Comparison of ENCODE assay signal across 15 cellular contexts in genomic region chr1:211813590-211813989, GRCh38. TPM values are rescaled to one million over a fixed set of nuclear protein-coding genes. Genes with fewer than 3 reads are reported as not detected.
DNase-seq lines count a peak whose midpoint lies in the region; ATAC-seq, FAIRE-seq and TF ChIP-seq lines count a peak whose summit lies in the region.
"Had no signal": no experiment of that assay in that cellular context is flagged by ENCODE, and none has a peak within 500 bp of the region (broad histone marks: within the 10 kb centered on the region; RNA-seq: fewer than 3 reads in every experiment).

No MANE protein-coding gene starts in this region.

- DNase-seq in AG20443 (ENCODE audit: low spot score) (peak; percentile 11), NCI-H226 (peak; percentile 79), epithelial cell of proximal tubule (ENCODE audit: low read depth) (peak; percentile 39), midbrain (lab: John Stamatoyannopoulos, UW) (peak; percentile 27), KBM-7 (no peak), GM12891 (ENCODE audit: insufficient read length, low spot score) (no peak)
- no peak for DNase-seq in effector CD4-positive, alpha-beta T cell
- DNase-seq: activated CD8-positive, alpha-beta T cell treated with anti-CD3 and anti-CD28 coated beads for 36 hours; activated naive CD4-positive, alpha-beta T cell treated with Interleukin-2 at 50 U/mL for 16 hours; mesendoderm; NCI-H2081; stimulated activated CD4-positive, alpha-beta T cell treated with anti-CD3 and anti-CD28 coated beads, Interleukin-4, amount 100 ng/mL, for 1 hour had no signal

- no peak for ATAC-seq in GM21423 (IDR thresholded peaks at IDR 0.05; ENCODE audit: unreplicated experiment)
- ATAC-seq: activated CD8-positive, alpha-beta T cell treated with anti-CD3 and anti-CD28 coated beads for 36 hours had no signal

- TF ChIP-seq CTCF in epithelial cell of proximal tubule (conservative IDR thresholded peaks at IDR 0.05; ENCODE audit: low read depth, low read length), result no peak

- no peak for TF ChIP-seq POLR2A in GM12891 (IDR thresholded peaks at IDR 0.05; ENCODE audit: low read depth, low read length)

- in situ Hi-C loops in KBM-7 (cut with MboI; ENCODE audit: low pct_unique_long_range_greater_than_20kb, low sequenced_read_pairs), result no loop called here

- H3K4me3 ChIP-seq in epithelial cell of proximal tubule (ENCODE audit: low read depth, low read length), result no peak overlapping the region
- H3K4me3 ChIP-seq: BLaER1 treated with 17β-estradiol and CSF1 and Interleukin-3, amounts not matched to agents 10 nM and 100 nM; PC-9 had no signal

- no peak for FAIRE-seq in GM12891 (lab: Jason Lieb, UNC)

TF ChIP-seq in GM12891, 5 proteins besides CTCF, POLR2A, EP300 and RAD21:
- TF ChIP-seq POU2F2 (IDR thresholded peaks at IDR 0.05; ENCODE audit: low read depth, low read length) (no peak), POLR2AphosphoS5 (IDR thresholded peaks at IDR 0.05; ENCODE audit: low read depth, low read length) (no peak), TAF1 (IDR thresholded peaks at IDR 0.05; ENCODE audit: low read depth, low read length) (no peak), SPI1 (IDR thresholded peaks at IDR 0.05; ENCODE audit: low read depth, low read length) (no peak), PAX5 (IDR thresholded peaks at IDR 0.05; ENCODE audit: insufficient read depth, low read length, severe bottlenecking) (no peak)

RNA-seq across cellular contexts. Expression of gene LPGAT1, which starts 17.0 kb away (rescaled TPM):
- 35.5 and 42.7 TPM in 2 replicates for total RNA-seq in epithelial cell of proximal tubule
- polyA plus RNA-seq in GM12891 (2012; ENCODE audit: low read depth, missing spikeins), result 5.0 TPM

Comparison
In these comparisons a context has a peak if more than half of its experiments do, and no peak if none do; other contexts are left out.
1. DNase-seq: peak in AG20443 (single experiment), NCI-H226 (single experiment), epithelial cell of proximal tubule (single experiment) and midbrain (single experiment); none in KBM-7 (single experiment), effector CD4-positive, alpha-beta T cell (single experiment) and GM12891 (single experiment).